ENCODE assay signal across 1 cellular context in the genomic region with DNA sequence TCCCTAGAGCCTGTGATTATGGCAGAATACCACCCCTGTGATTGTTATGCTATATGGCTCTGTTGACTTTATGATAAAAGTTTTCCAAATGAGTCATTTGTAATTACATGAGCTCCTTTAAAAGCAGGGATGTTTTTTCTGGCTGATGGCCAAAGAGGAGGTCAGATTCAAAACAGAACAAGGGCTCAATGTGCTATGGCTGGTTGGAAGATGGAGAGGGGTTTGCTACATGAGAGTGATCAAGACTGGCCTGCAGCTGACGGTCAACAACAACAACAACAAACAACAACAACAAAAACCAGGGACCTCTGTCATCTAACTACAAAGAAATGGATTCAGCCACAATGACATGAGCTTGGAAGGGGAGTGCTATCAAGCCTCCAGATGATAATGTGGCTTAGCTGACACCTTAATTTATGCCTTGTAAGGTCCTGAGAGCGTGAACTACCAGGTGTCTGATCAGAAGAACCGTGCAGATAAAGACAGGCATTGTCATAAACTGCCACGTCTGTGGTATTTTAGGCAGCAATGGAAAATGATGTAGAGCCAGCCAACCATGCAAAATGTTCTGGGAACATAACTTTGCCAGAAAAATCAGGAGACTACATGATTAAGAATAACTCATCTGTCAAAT.
TF ChIP-seq lines count a peak whose summit lies in the region.

No MANE protein-coding gene starts in this region.

TF ChIP-seq in H1, 55 proteins besides CTCF, POLR2A, EP300 and RAD21 (continued from another document):
- TF ChIP-seq, protein P1, sequence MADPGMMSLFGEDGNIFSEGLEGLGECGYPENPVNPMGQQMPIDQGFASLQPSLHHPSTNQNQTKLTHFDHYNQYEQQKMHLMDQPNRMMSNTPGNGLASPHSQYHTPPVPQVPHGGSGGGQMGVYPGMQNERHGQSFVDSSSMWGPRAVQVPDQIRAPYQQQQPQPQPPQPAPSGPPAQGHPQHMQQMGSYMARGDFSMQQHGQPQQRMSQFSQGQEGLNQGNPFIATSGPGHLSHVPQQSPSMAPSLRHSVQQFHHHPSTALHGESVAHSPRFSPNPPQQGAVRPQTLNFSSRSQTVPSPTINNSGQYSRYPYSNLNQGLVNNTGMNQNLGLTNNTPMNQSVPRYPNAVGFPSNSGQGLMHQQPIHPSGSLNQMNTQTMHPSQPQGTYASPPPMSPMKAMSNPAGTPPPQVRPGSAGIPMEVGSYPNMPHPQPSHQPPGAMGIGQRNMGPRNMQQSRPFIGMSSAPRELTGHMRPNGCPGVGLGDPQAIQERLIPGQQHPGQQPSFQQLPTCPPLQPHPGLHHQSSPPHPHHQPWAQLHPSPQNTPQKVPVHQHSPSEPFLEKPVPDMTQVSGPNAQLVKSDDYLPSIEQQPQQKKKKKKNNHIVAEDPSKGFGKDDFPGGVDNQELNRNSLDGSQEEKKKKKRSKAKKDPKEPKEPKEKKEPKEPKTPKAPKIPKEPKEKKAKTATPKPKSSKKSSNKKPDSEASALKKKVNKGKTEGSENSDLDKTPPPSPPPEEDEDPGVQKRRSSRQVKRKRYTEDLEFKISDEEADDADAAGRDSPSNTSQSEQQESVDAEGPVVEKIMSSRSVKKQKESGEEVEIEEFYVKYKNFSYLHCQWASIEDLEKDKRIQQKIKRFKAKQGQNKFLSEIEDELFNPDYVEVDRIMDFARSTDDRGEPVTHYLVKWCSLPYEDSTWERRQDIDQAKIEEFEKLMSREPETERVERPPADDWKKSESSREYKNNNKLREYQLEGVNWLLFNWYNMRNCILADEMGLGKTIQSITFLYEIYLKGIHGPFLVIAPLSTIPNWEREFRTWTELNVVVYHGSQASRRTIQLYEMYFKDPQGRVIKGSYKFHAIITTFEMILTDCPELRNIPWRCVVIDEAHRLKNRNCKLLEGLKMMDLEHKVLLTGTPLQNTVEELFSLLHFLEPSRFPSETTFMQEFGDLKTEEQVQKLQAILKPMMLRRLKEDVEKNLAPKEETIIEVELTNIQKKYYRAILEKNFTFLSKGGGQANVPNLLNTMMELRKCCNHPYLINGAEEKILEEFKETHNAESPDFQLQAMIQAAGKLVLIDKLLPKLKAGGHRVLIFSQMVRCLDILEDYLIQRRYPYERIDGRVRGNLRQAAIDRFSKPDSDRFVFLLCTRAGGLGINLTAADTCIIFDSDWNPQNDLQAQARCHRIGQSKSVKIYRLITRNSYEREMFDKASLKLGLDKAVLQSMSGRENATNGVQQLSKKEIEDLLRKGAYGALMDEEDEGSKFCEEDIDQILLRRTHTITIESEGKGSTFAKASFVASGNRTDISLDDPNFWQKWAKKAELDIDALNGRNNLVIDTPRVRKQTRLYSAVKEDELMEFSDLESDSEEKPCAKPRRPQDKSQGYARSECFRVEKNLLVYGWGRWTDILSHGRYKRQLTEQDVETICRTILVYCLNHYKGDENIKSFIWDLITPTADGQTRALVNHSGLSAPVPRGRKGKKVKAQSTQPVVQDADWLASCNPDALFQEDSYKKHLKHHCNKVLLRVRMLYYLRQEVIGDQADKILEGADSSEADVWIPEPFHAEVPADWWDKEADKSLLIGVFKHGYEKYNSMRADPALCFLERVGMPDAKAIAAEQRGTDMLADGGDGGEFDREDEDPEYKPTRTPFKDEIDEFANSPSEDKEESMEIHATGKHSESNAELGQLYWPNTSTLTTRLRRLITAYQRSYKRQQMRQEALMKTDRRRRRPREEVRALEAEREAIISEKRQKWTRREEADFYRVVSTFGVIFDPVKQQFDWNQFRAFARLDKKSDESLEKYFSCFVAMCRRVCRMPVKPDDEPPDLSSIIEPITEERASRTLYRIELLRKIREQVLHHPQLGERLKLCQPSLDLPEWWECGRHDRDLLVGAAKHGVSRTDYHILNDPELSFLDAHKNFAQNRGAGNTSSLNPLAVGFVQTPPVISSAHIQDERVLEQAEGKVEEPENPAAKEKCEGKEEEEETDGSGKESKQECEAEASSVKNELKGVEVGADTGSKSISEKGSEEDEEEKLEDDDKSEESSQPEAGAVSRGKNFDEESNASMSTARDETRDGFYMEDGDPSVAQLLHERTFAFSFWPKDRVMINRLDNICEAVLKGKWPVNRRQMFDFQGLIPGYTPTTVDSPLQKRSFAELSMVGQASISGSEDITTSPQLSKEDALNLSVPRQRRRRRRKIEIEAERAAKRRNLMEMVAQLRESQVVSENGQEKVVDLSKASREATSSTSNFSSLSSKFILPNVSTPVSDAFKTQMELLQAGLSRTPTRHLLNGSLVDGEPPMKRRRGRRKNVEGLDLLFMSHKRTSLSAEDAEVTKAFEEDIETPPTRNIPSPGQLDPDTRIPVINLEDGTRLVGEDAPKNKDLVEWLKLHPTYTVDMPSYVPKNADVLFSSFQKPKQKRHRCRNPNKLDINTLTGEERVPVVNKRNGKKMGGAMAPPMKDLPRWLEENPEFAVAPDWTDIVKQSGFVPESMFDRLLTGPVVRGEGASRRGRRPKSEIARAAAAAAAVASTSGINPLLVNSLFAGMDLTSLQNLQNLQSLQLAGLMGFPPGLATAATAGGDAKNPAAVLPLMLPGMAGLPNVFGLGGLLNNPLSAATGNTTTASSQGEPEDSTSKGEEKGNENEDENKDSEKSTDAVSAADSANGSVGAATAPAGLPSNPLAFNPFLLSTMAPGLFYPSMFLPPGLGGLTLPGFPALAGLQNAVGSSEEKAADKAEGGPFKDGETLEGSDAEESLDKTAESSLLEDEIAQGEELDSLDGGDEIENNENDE (IDR thresholded peaks at IDR 0.05; ENCODE audit: insufficient replicate concordance, low read length) = no peak
- no peak for TF ChIP-seq TCF12 (IDR thresholded peaks at IDR 0.05; ENCODE audit: low read depth, low read length)
- TF ChIP-seq NRF1 (IDR thresholded peaks at IDR 0.05; ENCODE audit: low read depth, low read length) = no peak
- TF ChIP-seq CHD1 (IDR thresholded peaks at IDR 0.05; ENCODE audit: low read depth, low read length) = no peak
- TF ChIP-seq MAFK (IDR thresholded peaks at IDR 0.05; ENCODE audit: low read depth, low read length) = no peak
- no peak for TF ChIP-seq JUND (IDR thresholded peaks at IDR 0.05; ENCODE audit: low read length)
- no peak for TF ChIP-seq SRF (IDR thresholded peaks at IDR 0.05; ENCODE audit: low read depth, low read length)
- no peak for TF ChIP-seq BCL11A (IDR thresholded peaks at IDR 0.05; ENCODE audit: low read depth in 2 of 2, low read length in 2 of 2)
- TF ChIP-seq SIN3A (conservative IDR thresholded peaks at IDR 0.05 in 1 of 2, IDR thresholded peaks at IDR 0.05 in 1 of 2; ENCODE audit: low read depth in 1 of 2, low read length in 2 of 2) = no peak
- TF ChIP-seq NANOG (IDR thresholded peaks at IDR 0.05; ENCODE audit: insufficient read depth, low read depth, low read length, poor library complexity, severe bottlenecking) = no peak
- TF ChIP-seq CTBP2 (IDR thresholded peaks at IDR 0.05; ENCODE audit: borderline replicate concordance, insufficient read depth, insufficient read length, low read length) = no peak
- TF ChIP-seq, protein P2, sequence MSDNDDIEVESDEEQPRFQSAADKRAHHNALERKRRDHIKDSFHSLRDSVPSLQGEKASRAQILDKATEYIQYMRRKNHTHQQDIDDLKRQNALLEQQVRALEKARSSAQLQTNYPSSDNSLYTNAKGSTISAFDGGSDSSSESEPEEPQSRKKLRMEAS (IDR thresholded peaks at IDR 0.05) = no peak
- TF ChIP-seq KDM1A (IDR thresholded peaks at IDR 0.05; ENCODE audit: borderline replicate concordance, low read length) = no peak
